ENCODE assay signal across 26 cellular contexts in genomic region chr5:150291388-150292385, GRCh38. TPM values are rescaled to one million over a fixed set of nuclear protein-coding genes. Genes with fewer than 3 reads are reported as not detected.
DNase-seq lines count a peak whose midpoint lies in the region; ATAC-seq, FAIRE-seq and TF ChIP-seq lines count a peak whose summit lies in the region.
"Had no signal": no experiment of that assay in that cellular context is flagged by ENCODE, and none has a peak within 500 bp of the region (broad histone marks: within the 10 kb centered on the region; RNA-seq: fewer than 3 reads in every experiment).

No MANE protein-coding gene starts in this region.

- H3K4me2 ChIP-seq in HepG2 (ENCODE audit: low read depth, low read length): no peak overlapping the region

- no peaks in the 10 kb centered on the region for H4K20me1 ChIP-seq in HepG2 (ENCODE audit: insufficient read depth, low read length)

- WGBS in HepG2 (ENCODE audit: low lambda C conversion rate): 53% methylated on average over 9 of the region's 13 CpGs

- BruUV-seq in HepG2 (replicated peaks; lab: Mats Ljungman, UMichigan): no TSS peak

- no peak overlapping the region for H3K4me3 ChIP-seq in H7 (ENCODE audit: insufficient read depth, low read depth, low read length)
- no peak overlapping the region for H3K4me3 ChIP-seq in HepG2 (replicated peaks in 1 of 3; ENCODE audit: insufficient read depth in 1 of 3, low read depth in 2 of 3, low read length in 3 of 3)
- H3K4me3 ChIP-seq: esophagus muscularis mucosa, gastrocnemius medialis, GM12878, lung, testis had no signal

- H3K79me2 ChIP-seq in HepG2 (ENCODE audit: insufficient read depth, low read length): no peaks in the 10 kb centered on the region

- CTCF ChIA-PET in HepG2 (lab: Yijun Ruan, JAX; ENCODE audit: low intra/inter-chr PET ratio, low total read pairs): no interaction called here

- H3K9ac ChIP-seq in HepG2 (ENCODE audit: insufficient read depth, low read depth, low read length): no peak overlapping the region

- no peak for ATAC-seq in HepG2
- ATAC-seq: effector memory CD8-positive, alpha-beta T cell; gastrocnemius medialis; GM12878; stimulated activated memory B cell treated with anti-CD40 and anti-IgM and Interleukin-4, amounts not matched to agents 10 μg/mL and 1 μg/mL and 100 μg/mL, for 72 hours had no signal

- no peak for FAIRE-seq in HepG2 (lab: Jason Lieb, UNC)
- FAIRE-seq: GM12878, GM19239 had no signal

- no peak overlapping the region for H2AFZ ChIP-seq in HepG2 (ENCODE audit: low read length)

- POLR2A ChIA-PET in HepG2 (lab: Yijun Ruan, JAX): no interaction called here

- no peak for TF ChIP-seq RAD21 in HepG2 (CRISPR knock-in tag; IDR thresholded peaks at IDR 0.05)

- H3K36me3 ChIP-seq in H7 (replicated peaks; ENCODE audit: control insufficient read depth, insufficient read depth, low read length) (no peaks in the 10 kb centered on the region), HepG2 (replicated peaks in 1 of 2; ENCODE audit: control insufficient read depth in 1 of 2, insufficient read depth in 2 of 2, low read length in 2 of 2) (no peaks in the 10 kb centered on the region)
- H3K36me3 ChIP-seq: esophagus muscularis mucosa, gastrocnemius medialis had no signal

- TF ChIP-seq POLR2A in HepG2 (IDR thresholded peaks at IDR 0.05; ENCODE audit: insufficient read depth in 1 of 2, low read depth in 2 of 2, low read length in 2 of 2): no peak

- H3K27me3 ChIP-seq in H7 (ENCODE audit: control insufficient read depth, insufficient read depth, low read length) (no peaks in the 10 kb centered on the region), HepG2 (ENCODE audit: control insufficient read depth in 1 of 2, insufficient read depth in 2 of 2, low read length in 2 of 2) (peaks cover 0 to 20% of the 10 kb centered on the region in 2 experiments; a peak in 3 of 5 replicates)
- H3K27me3 ChIP-seq: esophagus muscularis mucosa, gastrocnemius medialis, testis had no signal

- no peaks in the 10 kb centered on the region for H3K9me3 ChIP-seq in HepG2 (ENCODE audit: low read length)
- H3K9me3 ChIP-seq: Caco-2, esophagus muscularis mucosa, gastrocnemius medialis, testis had no signal

- peak overlapping the region; percentile 86 for H3K27ac ChIP-seq in angular gyrus (ENCODE audit: low read depth, low read length)
- H3K27ac ChIP-seq in HepG2 (ENCODE audit: extremely low read length, insufficient read depth, low read length): no peak overlapping the region
- H3K27ac ChIP-seq: esophagus muscularis mucosa, gastrocnemius medialis, testis had no signal

- no peak for TF ChIP-seq CTCF in HepG2 (CRISPR knock-in tag; IDR thresholded peaks at IDR 0.05)

- intact Hi-C loops in HepG2 (cut with micrococcal nuclease; ENCODE audit: unreplicated experiment): no loop called here

- in situ Hi-C loops in HepG2 (cut with HindIII; ENCODE audit: extremely low pct_ligation_motif_present, low pct_unique_long_range_greater_than_20kb): loop anchor here (10.0 kb wide), 1 partner anchor 153 kb away; the partner anchor contains the start of gene RPS14

- DNase-seq in H7 (peak; percentile 33), MV-4-11 (lab: John Stamatoyannopoulos, UW) (peak; percentile 48), HepG2 (ENCODE audit: low spot score) (no peak), hypothalamus (lab: John Stamatoyannopoulos, UW) (no peak), islet precursor cell (no peak), ecto neural progenitor cell (ENCODE audit: low spot score) (no peak)
- DNase-seq: activated CD4-positive, alpha-beta T cell treated with anti-CD3 and anti-CD28 coated beads for 48 hours; activated naive CD4-positive, alpha-beta T cell treated with anti-CD3 and anti-CD28 coated beads, Interleukin-2, amount 10 ng/mL, durations not matched to agents 7 days and 5 days; Caco-2; DMS79 treated with DMSO at 0.1 percent for 48 hours; effector memory CD8-positive, alpha-beta T cell; gastrocnemius medialis; kidney glomerular epithelial cell; NCI-H2171; NCI-H774; SHP77 treated with DMSO at 0.1 percent for 48 hours; stimulated activated CD4-positive, alpha-beta T cell treated with anti-CD3 and anti-CD28 coated beads, Interleukin-2, amount 100 ng/mL, for 24 hours; testis had no signal

- peaks cover 19% of the 10 kb centered on the region for H3K4me1 ChIP-seq in HepG2 (ENCODE audit: insufficient read depth, low read length)
- H3K4me1 ChIP-seq: Caco-2, gastrocnemius medialis, testis had no signal

- TF ChIP-seq EP300 in HepG2 (IDR thresholded peaks at IDR 0.05; ENCODE audit: low read depth in 2 of 2, low read length in 2 of 2): no peak
- no peak for TF ChIP-seq EP300 in HepG2 (CRISPR knock-in tag; IDR thresholded peaks at IDR 0.05; ENCODE audit: borderline replicate concordance)

TF ChIP-seq in HepG2, 621 proteins besides CTCF, POLR2A, EP300 and RAD21:
- no peak for TF ChIP-seq HDAC6 (IDR thresholded peaks at IDR 0.05; ENCODE audit: low read depth, low read length)
- peak; percentile 20 for TF ChIP-seq AGO2 (optimal IDR thresholded peaks at IDR 0.05; ENCODE audit: low read depth, low read length)

RNA-seq across cellular contexts. Expression of gene CAMK2A, which starts 2.1 kb away (rescaled TPM):
- 0.07 TPM in 1 of 2 replicates, not detected in the other for total RNA-seq in H7 (2014; rRNA removed; shearing (Covaris generic))
- total RNA-seq in HepG2 (2016; rRNA removed; fragmentation: Illumina TruSeq; extraction: Trizol): 0.11 TPM in 1 of 2 replicates, not detected in the other
- not detected in 2 replicates for total RNA-seq in HepG2 (2016; cell fraction: cytosol; rRNA removed; fragmentation: Illumina TruSeq; extraction: Trizol; ENCODE audit: low read depth)
- total RNA-seq in HepG2 (2016; cell fraction: insoluble cytoplasmic fraction; rRNA removed; fragmentation: Illumina TruSeq; extraction: Trizol): 0.03 and 0.09 TPM in 2 replicates
- not detected in 2 replicates for total RNA-seq in HepG2 (2016; cell fraction: membrane; rRNA removed; fragmentation: Illumina TruSeq; extraction: Trizol)
- 0.25 and 0.40 TPM in 2 replicates for total RNA-seq in HepG2 (2016; cell fraction: nucleus; rRNA removed; fragmentation: Illumina TruSeq; extraction: Trizol)
- 0.16 TPM in 1 of 2 replicates, not detected in the other for polyA plus RNA-seq in HepG2 (2011; rRNA removed)
- 0.03 and 0.04 TPM in 2 replicates for polyA plus RNA-seq in HepG2 (2011; cell fraction: cytosol; rRNA removed)
- polyA plus RNA-seq in HepG2 (2011; cell fraction: nucleus; rRNA removed): 0.09 and 0.39 TPM in 2 replicates
- 0.03 and 0.08 TPM in 2 replicates for polyA plus RNA-seq in HepG2 (2012)
- polyA plus RNA-seq in HepG2 (2016; cell fraction: cytosol; fragmentation: Illumina TruSeq; extraction: Trizol; ENCODE audit: low read depth): 0.06 TPM in 1 of 2 replicates, not detected in the other
- 0.05 TPM in 1 of 2 replicates, not detected in the other for polyA plus RNA-seq in HepG2 (2016; cell fraction: insoluble cytoplasmic fraction; fragmentation: Illumina TruSeq; extraction: Trizol; ENCODE audit: low read depth)
- not detected in 2 replicates for polyA plus RNA-seq in HepG2 (2016; cell fraction: membrane; fragmentation: Illumina TruSeq; extraction: Trizol; ENCODE audit: low read depth)
- polyA plus RNA-seq in HepG2 (2016; cell fraction: nucleus; fragmentation: Illumina TruSeq; extraction: Trizol; ENCODE audit: insufficient read depth, low read depth): 0.34 and 0.43 TPM in 2 replicates
- 0.14 TPM in 1 of 2 replicates, not detected in the other for polyA minus RNA-seq in HepG2 (2011; rRNA and poly(A)+ RNA removed; ENCODE audit: low replicate concordance)
- not detected in 2 replicates for polyA minus RNA-seq in HepG2 (2011; cell fraction: cytosol; rRNA and poly(A)+ RNA removed)
- polyA minus RNA-seq in HepG2 (2011; cell fraction: nucleus; rRNA and poly(A)+ RNA removed): 0.12 TPM in 1 of 2 replicates, not detected in the other
- total RNA-seq: Caco-2, pulmonary artery endothelial cell had no signal
- polyA plus RNA-seq: GM12878 had no signal

RNA-seq across cellular contexts. Expression of gene ARSI, which starts 11.0 kb away (rescaled TPM):
- total RNA-seq in H7 (2014; rRNA removed; shearing (Covaris generic)): 3.2 and 3.6 TPM in 2 replicates
- 17.6 and 33.9 TPM in 2 replicates for total RNA-seq in HepG2 (2016; rRNA removed; fragmentation: Illumina TruSeq; extraction: Trizol)
- total RNA-seq in HepG2 (2016; cell fraction: cytosol; rRNA removed; fragmentation: Illumina TruSeq; extraction: Trizol; ENCODE audit: low read depth): 3.1 and 3.4 TPM in 2 replicates
- total RNA-seq in HepG2 (2016; cell fraction: insoluble cytoplasmic fraction; rRNA removed; fragmentation: Illumina TruSeq; extraction: Trizol): 21.4 and 37.4 TPM in 2 replicates
- total RNA-seq in HepG2 (2016; cell fraction: membrane; rRNA removed; fragmentation: Illumina TruSeq; extraction: Trizol): 11.0 and 13.0 TPM in 2 replicates
- total RNA-seq in HepG2 (2016; cell fraction: nucleus; rRNA removed; fragmentation: Illumina TruSeq; extraction: Trizol): 25.8 and 28.7 TPM in 2 replicates
- polyA plus RNA-seq in HepG2 (2011; rRNA removed): 4.2 and 6.4 TPM in 2 replicates
- polyA plus RNA-seq in HepG2 (2011; cell fraction: cytosol; rRNA removed): 6.1 and 8.6 TPM in 2 replicates
- polyA plus RNA-seq in HepG2 (2011; cell fraction: nucleus; rRNA removed): 5.3 and 5.7 TPM in 2 replicates
- polyA plus RNA-seq in HepG2 (2012): 2.2 and 3.5 TPM in 2 replicates
- 2.1 and 2.4 TPM in 2 replicates for polyA plus RNA-seq in HepG2 (2016; cell fraction: cytosol; fragmentation: Illumina TruSeq; extraction: Trizol; ENCODE audit: low read depth)
- 14.2 and 17.0 TPM in 2 replicates for polyA plus RNA-seq in HepG2 (2016; cell fraction: insoluble cytoplasmic fraction; fragmentation: Illumina TruSeq; extraction: Trizol; ENCODE audit: low read depth)
- 5.0 and 7.0 TPM in 2 replicates for polyA plus RNA-seq in HepG2 (2016; cell fraction: membrane; fragmentation: Illumina TruSeq; extraction: Trizol; ENCODE audit: low read depth)
- polyA plus RNA-seq in HepG2 (2016; cell fraction: nucleus; fragmentation: Illumina TruSeq; extraction: Trizol; ENCODE audit: insufficient read depth, low read depth): 29.1 and 30.1 TPM in 2 replicates
- polyA minus RNA-seq in HepG2 (2011; rRNA and poly(A)+ RNA removed; ENCODE audit: low replicate concordance): 0.07 and 16.9 TPM in 2 replicates
- 5.9 and 6.4 TPM in 2 replicates for polyA minus RNA-seq in HepG2 (2011; cell fraction: cytosol; rRNA and poly(A)+ RNA removed)
- 4.8 and 6.6 TPM in 2 replicates for polyA minus RNA-seq in HepG2 (2011; cell fraction: nucleus; rRNA and poly(A)+ RNA removed)
- total RNA-seq: gastrocnemius medialis, GM12878, pulmonary artery endothelial cell had no signal
- polyA plus RNA-seq: aorta, GM12878 had no signal

Comparison
In these comparisons a context has a peak if more than half of its experiments do, and no peak if none do; other contexts are left out.
1. DNase-seq: peak in H7 (single experiment) and MV-4-11 (single experiment); none in HepG2 (single experiment), hypothalamus (0 of 51), islet precursor cell (single experiment) and ecto neural progenitor cell (single experiment).